In genomic region chr15:78859971-78860733, GRCh38 we compare ENCODE assay signal across 8 cellular contexts. TPM values are rescaled to one million over a fixed set of nuclear protein-coding genes. Genes with fewer than 3 reads are reported as not detected.
A peak's percentile ranks its signal among the peaks of the same experiment; 100 is the strongest.
DNase-seq lines count a peak whose midpoint lies in the region; ATAC-seq, FAIRE-seq and TF ChIP-seq lines count a peak whose summit lies in the region.

No MANE protein-coding gene starts in this region.

- no TSS peak for BruUV-seq in endothelial cell of umbilical vein (replicated peaks; lab: Mats Ljungman, UMichigan)

- peak; percentile 40 for FAIRE-seq in endothelial cell of umbilical vein (lab: Jason Lieb, UNC)

- intact Hi-C loops in endothelial cell of umbilical vein (cut with micrococcal nuclease): loop anchor here (1.0 to 2.0 kb wide), 3 partner anchors 13 to 49 kb away; partner anchors contain the start of gene ADAMTS7

- ATAC-seq in GM18868 (IDR thresholded peaks at IDR 0.05; ENCODE audit: unreplicated experiment) (peak; percentile 82), HG03457 (IDR thresholded peaks at IDR 0.05; ENCODE audit: unreplicated experiment) (peak; percentile 68)

- no peaks in the 10 kb centered on the region for H3K9me1 ChIP-seq in endothelial cell of umbilical vein (replicated peaks; ENCODE audit: control insufficient read depth, extremely low read depth, insufficient read depth, low read length)

- TF ChIP-seq CTCF in endothelial cell of umbilical vein (IDR thresholded peaks at IDR 0.05; ENCODE audit: extremely low read depth in 1 of 2, insufficient read depth in 1 of 2, low read depth in 1 of 2, low read length in 2 of 2): peak; percentile 42 to 44

- H3K9me3 ChIP-seq in endothelial cell of umbilical vein (replicated peaks; ENCODE audit: control insufficient read depth, insufficient read depth, low read length): no peaks in the 10 kb centered on the region
- H3K9me3 ChIP-seq in mononuclear cell (ENCODE audit: low read depth, low read length): no peaks in the 10 kb centered on the region

- no peaks in the 10 kb centered on the region for H3K79me2 ChIP-seq in endothelial cell of umbilical vein (ENCODE audit: control insufficient read depth, insufficient read depth, low read length)

- H3K4me1 ChIP-seq in endothelial cell of umbilical vein (ENCODE audit: control insufficient read depth, extremely low read depth, insufficient read depth, low read length): peaks cover 5% of the 10 kb centered on the region
- peaks cover 6% of the 10 kb centered on the region for H3K4me1 ChIP-seq in mononuclear cell (ENCODE audit: insufficient read depth, low read length)

- H3K27me3 ChIP-seq in endothelial cell of umbilical vein (ENCODE audit: control insufficient read depth in 2 of 2, insufficient read depth in 2 of 2, low read length in 2 of 2) (peaks cover 0 to 2% of the 10 kb centered on the region in 2 experiments), mononuclear cell (ENCODE audit: insufficient read depth, low read length) (no peaks in the 10 kb centered on the region)

- peak overlapping the region; percentile 61 for H3K27ac ChIP-seq in endothelial cell of umbilical vein (ENCODE audit: insufficient read depth, low read depth, low read length)

- H4K20me1 ChIP-seq in endothelial cell of umbilical vein (replicated peaks; ENCODE audit: control insufficient read depth, extremely low read depth, insufficient read depth, low read length): no peaks in the 10 kb centered on the region

- in situ Hi-C loops in ACHN (cut with HindIII; ENCODE audit: low pct_ligation_motif_present, low pct_unique_long_range_greater_than_20kb, low sequenced_read_pairs): no loop called here

- peak overlapping the region; percentile 47 to 83 (median 74) for H3K4me3 ChIP-seq in endothelial cell of umbilical vein (replicated peaks in 1 of 3; ENCODE audit: insufficient read depth in 1 of 3, low read depth in 1 of 3, low read length in 3 of 3)
- peak overlapping the region; percentile 33 for H3K4me3 ChIP-seq in mononuclear cell (ENCODE audit: low read length)

- H3K36me3 ChIP-seq in endothelial cell of umbilical vein (ENCODE audit: control insufficient read depth in 2 of 2, extremely low read depth in 1 of 2, insufficient read depth in 2 of 2, low read length in 2 of 2): no peaks in the 10 kb centered on the region

- CTCF ChIA-PET in endothelial cell of umbilical vein (lab: Charles Lee): interaction anchor here (0.7 to 2.0 kb wide), 15 partner anchors 8 to 1193 kb away, joined by 3 to 24 read pairs (median 4); partner anchors contain the start of genes ADAMTS7 and MORF4L1

- POLR2A ChIA-PET in endothelial cell of umbilical vein (lab: Charles Lee): interaction anchor here (0.6 to 2.3 kb wide), 4 partner anchors 9 to 99 kb away, joined by 3 to 14 read pairs (median 4); partner anchors contain the start of genes ADAMTS7 and MORF4L1

- dilution Hi-C loops in endothelial cell of umbilical vein (cut with MboI; ENCODE audit: extremely low pct_ligation_motif_present, low sequenced_read_pairs): no loop called here

- H2AFZ ChIP-seq in endothelial cell of umbilical vein (ENCODE audit: low read depth, low read length): peak overlapping the region; percentile 98

- peak; percentile 78 for DNase-seq in ACHN
- DNase-seq in NOMO-1 (lab: John Stamatoyannopoulos, UW; ENCODE audit: unreplicated experiment in 2 of 2): peak; percentile 68 to 74
- peak; percentile 71 for DNase-seq in activated CD8-positive, alpha-beta memory T cell treated with anti-CD3 and anti-CD28 coated beads, Interleukin-2, amount 50 U/mL, for 4 hours
- DNase-seq in endothelial cell of umbilical vein (ENCODE audit: low read depth, low spot score): peak; percentile 76
- DNase-seq in stimulated activated CD8-positive, alpha-beta memory T cell treated with anti-CD3 and anti-CD28 coated beads, Interleukin-15, amount 100 ng/mL, for 48 hours (ENCODE audit: low read depth in 2 of 2): peak; percentile 50 to 57

- peak overlapping the region; percentile 97 for H3K4me2 ChIP-seq in endothelial cell of umbilical vein (ENCODE audit: insufficient read depth, low read length)

- peak overlapping the region; percentile 86 for H3K9ac ChIP-seq in endothelial cell of umbilical vein (replicated peaks; ENCODE audit: extremely low read depth, insufficient read depth, low read length)

- TF ChIP-seq POLR2A in endothelial cell of umbilical vein (IDR thresholded peaks at IDR 0.05; ENCODE audit: low read depth, low read length): no peak

TF ChIP-seq in endothelial cell of umbilical vein, 7 proteins besides CTCF, POLR2A, EP300 and RAD21:
- TF ChIP-seq GATA2 (IDR thresholded peaks at IDR 0.05; ENCODE audit: insufficient read depth, insufficient read length, low read depth, low read length) (no peak), EZH2 (IDR thresholded peaks at IDR 0.05; ENCODE audit: borderline replicate concordance, low read depth, low read length, severe bottlenecking) (no peak), POLR2AphosphoS5 (IDR thresholded peaks at IDR 0.05; ENCODE audit: insufficient read depth, low read depth, low read length) (no peak)

RNA-seq across cellular contexts. Expression of gene MORF4L1, which starts 12.5 kb away (rescaled TPM):
- total RNA-seq in endothelial cell of umbilical vein (404 and 417 TPM in 2 replicates), mononuclear cell (484 TPM)
- 135 and 164 TPM in 2 replicates for polyA plus RNA-seq in endothelial cell of umbilical vein
- 234 and 265 TPM in 2 replicates for polyA plus RNA-seq in endothelial cell of umbilical vein (2011; cell fraction: cytosol; rRNA removed)
- polyA plus RNA-seq in endothelial cell of umbilical vein (2011; cell fraction: nucleus; rRNA removed): 123 and 153 TPM in 2 replicates
- 283 and 350 TPM in 2 replicates for polyA plus RNA-seq in endothelial cell of umbilical vein (2012)
- 82.5 and 86.5 TPM in 2 replicates for polyA minus RNA-seq in endothelial cell of umbilical vein
- polyA minus RNA-seq in endothelial cell of umbilical vein (2011; cell fraction: cytosol; rRNA and poly(A)+ RNA removed): 82.4 TPM
- 108 and 150 TPM in 2 replicates for polyA minus RNA-seq in endothelial cell of umbilical vein (2011; cell fraction: nucleus; rRNA and poly(A)+ RNA removed)

RNA-seq across cellular contexts. Expression of gene ADAMTS7, which starts 48.9 kb away (rescaled TPM):
- total RNA-seq in endothelial cell of umbilical vein (56.4 and 64.7 TPM in 2 replicates), mononuclear cell (not detected)
- polyA plus RNA-seq in endothelial cell of umbilical vein: 49.6 and 58.5 TPM in 2 replicates
- 23.3 and 33.3 TPM in 2 replicates for polyA plus RNA-seq in endothelial cell of umbilical vein (2011; cell fraction: cytosol; rRNA removed)
- 120 and 126 TPM in 2 replicates for polyA plus RNA-seq in endothelial cell of umbilical vein (2011; cell fraction: nucleus; rRNA removed)
- 24.0 and 41.2 TPM in 2 replicates for polyA plus RNA-seq in endothelial cell of umbilical vein (2012)
- 42.4 and 45.1 TPM in 2 replicates for polyA minus RNA-seq in endothelial cell of umbilical vein
- 0.41 TPM for polyA minus RNA-seq in endothelial cell of umbilical vein (2011; cell fraction: cytosol; rRNA and poly(A)+ RNA removed)
- polyA minus RNA-seq in endothelial cell of umbilical vein (2011; cell fraction: nucleus; rRNA and poly(A)+ RNA removed): 40.9 and 62.8 TPM in 2 replicates

Comparison
In these comparisons a context has a peak if more than half of its experiments do, and no peak if none do; other contexts are left out.
1. Peak in every context shown above with its lines: DNase-seq, ATAC-seq, H3K4me3 ChIP-seq and H3K27ac ChIP-seq.
2. RNA of gene ADAMTS7, which starts 48.9 kb away (total RNA-seq): 56.4 to 64.7 TPM in endothelial cell of umbilical vein; not detected in mononuclear cell (single experiment); every median in the first group is over 10 times any median in the second.